8 cellular contexts compared by ENCODE assay signal in the genomic region with DNA sequence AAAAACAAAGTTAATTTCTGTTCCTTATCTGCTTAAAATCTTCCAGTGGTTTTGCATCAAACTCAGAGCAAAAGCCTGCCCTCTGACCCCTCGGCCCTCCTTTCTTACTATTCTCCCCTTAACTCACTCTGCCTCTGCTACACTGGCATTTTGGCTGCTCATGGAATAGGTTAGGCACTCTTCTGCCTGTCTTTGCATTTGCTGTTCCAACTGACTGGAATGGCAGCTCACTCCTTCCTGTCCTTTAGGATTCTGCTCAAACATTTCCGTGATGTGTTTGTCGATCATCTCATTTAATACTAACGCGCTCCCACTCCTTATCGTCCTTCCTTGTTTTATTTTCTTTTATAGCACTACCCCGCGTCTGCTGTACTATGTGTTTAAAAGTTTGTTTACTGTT. TPM values are rescaled to one million over a fixed set of nuclear protein-coding genes. Genes with fewer than 3 reads are reported as not detected.
DNase-seq lines count a peak whose midpoint lies in the region; ATAC-seq and TF ChIP-seq lines count a peak whose summit lies in the region.

No MANE protein-coding gene starts in this region.

- H3K27ac ChIP-seq in Panc1 (ENCODE audit: low read length): peak overlapping the region; percentile 87
- H3K27ac ChIP-seq in foreskin keratinocyte: peak overlapping the region; percentile 73
- H3K27ac ChIP-seq in substantia nigra (ENCODE audit: low read depth, low read length, poor library complexity, severe bottlenecking): no peak overlapping the region

- CTCF ChIA-PET in Panc1 (lab: Charles Lee): no interaction called here

- TF ChIP-seq CTCF in Panc1 (IDR thresholded peaks at IDR 0.05): no peak
- no peak for TF ChIP-seq CTCF in foreskin keratinocyte (conservative IDR thresholded peaks at IDR 0.05)

- H3K4me2 ChIP-seq in skeletal muscle satellite cell (ENCODE audit: low read length): peak overlapping the region; percentile 97

- H3K4me3 ChIP-seq in GM08714 (ENCODE audit: low read length) (peak overlapping the region; percentile 82), Panc1 (ENCODE audit: low read depth in 2 of 2, low read length in 2 of 2) (peak overlapping the region; percentile 64 to 90), skeletal muscle satellite cell (ENCODE audit: low read length) (peak overlapping the region; percentile 94)

- peaks cover 26% of the 10 kb centered on the region for H3K36me3 ChIP-seq in Panc1 (ENCODE audit: control insufficient read depth, insufficient read depth, low read length)
- peaks cover 23% of the 10 kb centered on the region for H3K36me3 ChIP-seq in skeletal muscle satellite cell (ENCODE audit: insufficient read depth, low read length)

- peak overlapping the region; percentile 94 for H3K9ac ChIP-seq in skeletal muscle satellite cell (ENCODE audit: low read depth, low read length)

- H3K4me1 ChIP-seq in Panc1 (ENCODE audit: control insufficient read depth, insufficient read depth, low read length) (peaks cover 16% of the 10 kb centered on the region), foreskin keratinocyte (peaks cover 6% of the 10 kb centered on the region), skeletal muscle satellite cell (ENCODE audit: control insufficient read depth, insufficient read depth, low read length) (peaks cover 23% of the 10 kb centered on the region)

- DNase-seq in Panc1 (ENCODE audit: low read depth, low spot score): no peak
- peak in 1 of 2 donors; percentile 9 for DNase-seq in foreskin keratinocyte
- no peak for DNase-seq in amygdala (lab: John Stamatoyannopoulos, UW)
- DNase-seq in stimulated activated CD4-positive, alpha-beta T cell treated with anti-CD3 and anti-CD28 coated beads, Interleukin-1b, Interleukin-23, amount 100 ng/mL, for 48 hours: no peak
- DNase-seq in substantia nigra (lab: John Stamatoyannopoulos, UW): no peak

- intact Hi-C loops in Panc1 (cut with micrococcal nuclease; ENCODE audit: unreplicated experiment): loop anchor here (10.0 kb wide), 1 partner anchor 66 kb away; no protein-coding TSS in a partner anchor

- H3K27me3 ChIP-seq in Panc1 (ENCODE audit: control insufficient read depth, insufficient read depth, low read length): no peaks in the 10 kb centered on the region
- no peaks in the 10 kb centered on the region for H3K27me3 ChIP-seq in foreskin keratinocyte
- no peaks in the 10 kb centered on the region for H3K27me3 ChIP-seq in skeletal muscle satellite cell (ENCODE audit: control insufficient read depth, insufficient read depth, low read length)

- POLR2A ChIA-PET in Panc1 (lab: Charles Lee): no interaction called here

- no peaks in the 10 kb centered on the region for H3K9me3 ChIP-seq in Panc1 (ENCODE audit: control insufficient read depth, insufficient read depth, low read depth, low read length)
- no peaks in the 10 kb centered on the region for H3K9me3 ChIP-seq in skeletal muscle satellite cell (replicated peaks; ENCODE audit: low read length)

- ATAC-seq in Panc1: no peak
- ATAC-seq in foreskin keratinocyte: no peak
- no peak for ATAC-seq in GM19467 (IDR thresholded peaks at IDR 0.05; ENCODE audit: unreplicated experiment)

- in situ Hi-C loops in Panc1 (cut with HindIII; ENCODE audit: low pct_unique_long_range_greater_than_20kb, low sequenced_read_pairs): no loop called here

- no TSS peak for BruUV-seq in Panc1 (replicated peaks; lab: Mats Ljungman, UMichigan)

RNA-seq across cellular contexts. Expression of a gene that starts 0.8 kb away (rescaled TPM):
- total RNA-seq in Panc1 (2021; ENCODE audit: unreplicated experiment) (63.8 TPM), foreskin keratinocyte (58.3 and 65.0 TPM in 2 replicates)
- 24.3 TPM for polyA plus RNA-seq in Panc1 (2012; ENCODE audit: insufficient read length)
- polyA plus RNA-seq in foreskin keratinocyte: 50.2 and 56.3 TPM in 2 replicates
- 46.1 and 62.4 TPM in 2 replicates for total RNA-seq in skeletal muscle satellite cell (2012; rRNA removed)

RNA-seq across cellular contexts. Expression of a gene that starts 0.9 kb away (rescaled TPM):
- total RNA-seq in Panc1 (2021; ENCODE audit: unreplicated experiment) (17.7 TPM), foreskin keratinocyte (11.7 and 12.0 TPM in 2 replicates)
- polyA plus RNA-seq in Panc1 (2012; ENCODE audit: insufficient read length): 12.8 TPM
- 7.4 and 8.7 TPM in 2 replicates for polyA plus RNA-seq in foreskin keratinocyte
- total RNA-seq in skeletal muscle satellite cell (2012; rRNA removed): 11.4 and 11.7 TPM in 2 replicates

RNA-seq across cellular contexts. Expression of a gene that starts 34.3 kb away (rescaled TPM):
- total RNA-seq in Panc1 (2021; ENCODE audit: unreplicated experiment): 49.3 TPM
- polyA plus RNA-seq in Panc1 (2012; ENCODE audit: insufficient read length): 18.5 TPM
- 22.7 and 22.9 TPM in 2 replicates for total RNA-seq in foreskin keratinocyte
- polyA plus RNA-seq in foreskin keratinocyte: 27.5 and 31.4 TPM in 2 replicates
- 16.8 and 18.5 TPM in 2 replicates for total RNA-seq in skeletal muscle satellite cell (2012; rRNA removed)

RNA-seq across cellular contexts. Expression of a gene that starts 42.1 kb away (rescaled TPM):
- total RNA-seq in Panc1 (2021; ENCODE audit: unreplicated experiment): not detected
- polyA plus RNA-seq in Panc1 (2012; ENCODE audit: insufficient read length): not detected
- not detected in 2 replicates for total RNA-seq in foreskin keratinocyte
- not detected in 2 replicates for polyA plus RNA-seq in foreskin keratinocyte
- total RNA-seq in skeletal muscle satellite cell (2012; rRNA removed): not detected in 2 replicates
